In genomic region chr5:158805195-158805594, GRCh38 we compare ENCODE assay signal across 17 cellular contexts.
DNase-seq lines count a peak whose midpoint lies in the region; ATAC-seq and TF ChIP-seq lines count a peak whose summit lies in the region.
"Had no signal": no experiment of that assay in that cellular context is flagged by ENCODE, and none has a peak within 500 bp of the region (broad histone marks: within the 10 kb centered on the region; RNA-seq: fewer than 3 reads in every experiment).

No MANE protein-coding gene starts in this region.

- in situ Hi-C loops in transverse colon (cut with MboI; ENCODE audit: low pct_ligation_motif_present in 1 of 4, low pct_unique_long_range_greater_than_20kb in 1 of 4, low sequenced_read_pairs in 3 of 4) = no loop called here

- peaks cover 7% of the 10 kb centered on the region for H3K4me1 Mint-ChIP-seq in mesothelial cell of epicardium
- H3K4me1 Mint-ChIP-seq: CD4-positive, alpha-beta memory T cell had no signal

- H3K9me3 Mint-ChIP-seq in mesothelial cell of epicardium = no peaks in the 10 kb centered on the region
- H3K9me3 Mint-ChIP-seq: activated T-cell treated with anti-CD3 and anti-CD28 coated beads, Interleukin-2, amount 50 U/mL, for 72 hours; CD4-positive, alpha-beta memory T cell had no signal

- no peaks in the 10 kb centered on the region for H3K27me3 ChIP-seq in WERI-Rb-1 (ENCODE audit: insufficient read depth, low read depth, severe bottlenecking)
- no peaks in the 10 kb centered on the region for H3K27me3 ChIP-seq in right atrium auricular region
- H3K27me3 ChIP-seq in uterus = no peaks in the 10 kb centered on the region
- no peaks in the 10 kb centered on the region for H3K27me3 ChIP-seq in transverse colon
- H3K27me3 ChIP-seq in upper lobe of right lung = no peaks in the 10 kb centered on the region

- no peaks in the 10 kb centered on the region for H3K36me3 Mint-ChIP-seq in mesothelial cell of epicardium
- H3K36me3 Mint-ChIP-seq: CD4-positive, alpha-beta memory T cell had no signal

- no peak overlapping the region for H3K4me3 Mint-ChIP-seq in mesothelial cell of epicardium
- H3K4me3 Mint-ChIP-seq: activated T-cell treated with anti-CD3 and anti-CD28 coated beads, Interleukin-2, amount 50 U/mL, for 72 hours; CD4-positive, alpha-beta memory T cell; effector memory CD8-positive, alpha-beta T cell had no signal

- no peak for ATAC-seq in upper lobe of right lung
- ATAC-seq: activated T-cell treated with anti-CD3 and anti-CD28 coated beads, Interleukin-2, amount 50 U/mL, for 72 hours; effector memory CD8-positive, alpha-beta T cell had no signal

- DNase-seq in NCI-H1694 treated with DMSO at 0.1 percent for 48 hours (lab: John Stamatoyannopoulos, UW) = peak; percentile 77
- peak; percentile 67 for DNase-seq in WERI-Rb-1
- DNase-seq in right atrium auricular region (ENCODE audit: low spot score) = no peak
- DNase-seq in uterus = peak in 1 of 2 donors; percentile 46
- DNase-seq in transverse colon = no peak
- no peak for DNase-seq in upper lobe of right lung
- DNase-seq in mesothelial cell of epicardium (ENCODE audit: low spot score in 2 of 2, unreplicated experiment in 2 of 2) = no peak
- DNase-seq: activated CD4-positive, alpha-beta T cell treated with anti-CD3 and anti-CD28 coated beads for 1 hour; activated naive CD4-positive, alpha-beta T cell treated with anti-CD3 and anti-CD28 coated beads, Interleukin-2, amount 50 U/mL, for 16 hours; activated T-cell treated with anti-CD3 and anti-CD28 coated beads, Interleukin-2, amount 50 U/mL, for 72 hours; CD4-positive, alpha-beta memory T cell; effector memory CD8-positive, alpha-beta T cell; H7; NCI-H187 treated with DMSO at 0.1 percent for 48 hours; NCI-H345; stimulated activated CD4-positive, alpha-beta T cell treated with anti-CD3 and anti-CD28 coated beads, Interleukin-12 subunit alpha, Interleukin-12 subunit beta, amount 100 ng/mL, for 4 hours had no signal

- 74 to 79% methylated on average over 6 of the region's 6 CpGs for WGBS in transverse colon (ENCODE audit: low coverage in 1 of 2), 2 donors

- H3K4me3 ChIP-seq in WERI-Rb-1 (ENCODE audit: low read depth, low read length) (peak overlapping the region; percentile 6; the same call in 1 of the 2 replicates), right atrium auricular region (no peak overlapping the region), uterus (no peak overlapping the region), transverse colon (no peak overlapping the region), upper lobe of right lung (no peak overlapping the region)

- no peak for TF ChIP-seq EP300 in transverse colon (IDR thresholded peaks at IDR 0.05; ENCODE audit: low read depth)

- intact Hi-C loops in uterus (cut with DNase I; ENCODE audit: low total_unique reads) (no loop called here), transverse colon (cut with DNase I; ENCODE audit: low total_unique reads) (no loop called here), upper lobe of right lung (cut with DNase I) (no loop called here)

- H3K4me1 ChIP-seq in right atrium auricular region (peaks cover 0 to 43% of the 10 kb centered on the region in 2 donors), uterus (peaks cover 0 to 4% of the 10 kb centered on the region in 2 donors), transverse colon (no peaks in the 10 kb centered on the region), upper lobe of right lung (peaks cover 4% of the 10 kb centered on the region)

- peaks cover 36% of the 10 kb centered on the region for H3K27me3 Mint-ChIP-seq in mesothelial cell of epicardium (ENCODE audit: low read depth)

- H3K27ac Mint-ChIP-seq in mesothelial cell of epicardium = no peak overlapping the region
- H3K27ac Mint-ChIP-seq: activated T-cell treated with anti-CD3 and anti-CD28 coated beads, Interleukin-2, amount 50 U/mL, for 72 hours; CD4-positive, alpha-beta memory T cell; effector memory CD8-positive, alpha-beta T cell; progenitor cell of endocrine pancreas had no signal

- H3K27ac ChIP-seq in WERI-Rb-1 = peak overlapping the region; percentile 82
- peak overlapping the region; percentile 37 to 46 for H3K27ac ChIP-seq in right atrium auricular region
- peak overlapping the region; percentile 52 to 77 for H3K27ac ChIP-seq in uterus
- H3K27ac ChIP-seq in transverse colon = no peak overlapping the region
- no peak overlapping the region for H3K27ac ChIP-seq in upper lobe of right lung

- no peaks in the 10 kb centered on the region for H3K36me3 ChIP-seq in WERI-Rb-1
- no peaks in the 10 kb centered on the region for H3K36me3 ChIP-seq in right atrium auricular region
- no peaks in the 10 kb centered on the region for H3K36me3 ChIP-seq in uterus
- H3K36me3 ChIP-seq in transverse colon = no peaks in the 10 kb centered on the region
- no peaks in the 10 kb centered on the region for H3K36me3 ChIP-seq in upper lobe of right lung

- no peak for TF ChIP-seq CTCF in WERI-Rb-1 (IDR thresholded peaks at IDR 0.05; ENCODE audit: low read depth, low read length)
- TF ChIP-seq CTCF in right atrium auricular region (IDR thresholded peaks at IDR 0.05) = no peak
- TF ChIP-seq CTCF in uterus (IDR thresholded peaks at IDR 0.05) = no peak
- TF ChIP-seq CTCF in transverse colon (IDR thresholded peaks at IDR 0.05) = no peak
- TF ChIP-seq CTCF in upper lobe of right lung (IDR thresholded peaks at IDR 0.05) = no peak
- no peak for TF ChIP-seq CTCF in mesothelial cell of epicardium (IDR thresholded peaks at IDR 0.05; ENCODE audit: unreplicated experiment)

- no peaks in the 10 kb centered on the region for H3K9me3 ChIP-seq in WERI-Rb-1 (ENCODE audit: severe bottlenecking)
- no peaks in the 10 kb centered on the region for H3K9me3 ChIP-seq in right atrium auricular region
- no peaks in the 10 kb centered on the region for H3K9me3 ChIP-seq in uterus
- H3K9me3 ChIP-seq in transverse colon = no peaks in the 10 kb centered on the region
- H3K9me3 ChIP-seq in upper lobe of right lung = no peaks in the 10 kb centered on the region

- TF ChIP-seq POLR2A in uterus (IDR thresholded peaks at IDR 0.05) (no peak), transverse colon (IDR thresholded peaks at IDR 0.05) (no peak)

Comparison
In these comparisons a context has a peak if more than half of its experiments do, and no peak if none do; other contexts are left out.
1. DNase-seq: peak in NCI-H1694 treated with DMSO at 0.1 percent for 48 hours (single experiment) and WERI-Rb-1 (single experiment); none in right atrium auricular region (single experiment), transverse colon (single experiment), upper lobe of right lung (single experiment) and mesothelial cell of epicardium (0 of 2).
2. H3K27ac ChIP-seq: peak in WERI-Rb-1 (single experiment), right atrium auricular region (2 of 2) and uterus (2 of 2); none in transverse colon (0 of 4) and upper lobe of right lung (single experiment).